In the genomic region with DNA sequence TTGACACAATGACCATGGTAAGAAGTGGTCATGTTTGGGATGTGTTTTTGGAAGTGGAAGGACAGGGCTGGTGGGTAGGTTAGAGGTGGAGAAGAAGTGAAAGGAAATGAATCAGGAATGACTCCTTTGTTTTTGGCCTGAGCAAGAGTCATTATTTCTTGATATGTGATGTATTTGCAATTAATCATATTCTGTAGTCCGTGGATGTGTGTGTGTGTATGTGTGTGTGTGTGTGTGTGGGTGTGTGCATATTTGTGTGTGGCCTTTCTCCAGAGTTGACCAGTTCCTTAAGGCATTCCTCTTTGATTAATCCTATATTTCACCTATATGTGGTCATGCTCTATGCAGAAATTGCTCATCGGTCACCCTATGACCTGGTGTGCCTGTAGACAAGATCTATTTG, we compare ENCODE assay signal across 11 cellular contexts.
DNase-seq lines count a peak whose midpoint lies in the region; ATAC-seq and TF ChIP-seq lines count a peak whose summit lies in the region.
"Had no signal": no experiment of that assay in that cellular context is flagged by ENCODE, and none has a peak within 500 bp of the region (broad histone marks: within the 10 kb centered on the region; RNA-seq: fewer than 3 reads in every experiment).

No MANE protein-coding gene starts in this region.

- intact Hi-C loops in mucosa of descending colon (cut with DNase I, micrococcal nuclease) = no loop called here

- ATAC-seq in mucosa of descending colon (no peak), HG03521 (IDR thresholded peaks at IDR 0.05; ENCODE audit: unreplicated experiment) (no peak)
- ATAC-seq: activated naive CD4-positive, alpha-beta T cell treated with anti-CD3 and anti-CD28 coated beads, Interleukin-2, amount 50 U/mL, for 72 hours had no signal

- H3K4me1 ChIP-seq in skeletal muscle satellite cell (ENCODE audit: control insufficient read depth, insufficient read depth, low read length) (peaks cover 44% of the 10 kb centered on the region), mucosa of descending colon (ENCODE audit: low read depth) (peaks cover 10% of the 10 kb centered on the region)

- no peaks in the 10 kb centered on the region for H3K27me3 ChIP-seq in skeletal muscle satellite cell (ENCODE audit: control insufficient read depth, insufficient read depth, low read length)

- no peak overlapping the region for H3K27ac ChIP-seq in RWPE1

- H3K36me3 ChIP-seq in skeletal muscle satellite cell (ENCODE audit: insufficient read depth, low read length) (no peaks in the 10 kb centered on the region), mucosa of descending colon (ENCODE audit: low read depth) (no peaks in the 10 kb centered on the region)

- TF ChIP-seq CTCF in RWPE1 (conservative IDR thresholded peaks at IDR 0.05; ENCODE audit: low read depth) (no peak), mucosa of descending colon (IDR thresholded peaks at IDR 0.05) (no peak)

- no peaks in the 10 kb centered on the region for H3K9me3 ChIP-seq in skeletal muscle satellite cell (replicated peaks; ENCODE audit: low read length)
- no peaks in the 10 kb centered on the region for H3K9me3 ChIP-seq in mucosa of descending colon

- peak overlapping the region; percentile 1 for H3K9ac ChIP-seq in skeletal muscle satellite cell (ENCODE audit: low read depth, low read length)

- peak overlapping the region; percentile 54 for H3K4me2 ChIP-seq in skeletal muscle satellite cell (ENCODE audit: low read length)

- POLR2A ChIA-PET in RWPE1 (lab: Yijun Ruan, JAX; ENCODE audit: low non-redundant PET) = no interaction called here

- peak; percentile 22 for DNase-seq in GM03348 (ENCODE audit: low spot score)
- DNase-seq in RWPE1 (ENCODE audit: low spot score) = peak; percentile 65
- peak; percentile 32 for DNase-seq in fibroblast of the conjunctiva (ENCODE audit: low read depth)
- no peak for DNase-seq in mucosa of descending colon
- no peak for DNase-seq in DMS153 (lab: John Stamatoyannopoulos, UW)
- DNase-seq: activated CD8-positive, alpha-beta memory T cell treated with anti-CD3 and anti-CD28 coated beads for 24 hours; NCI-H82; stimulated activated CD4-positive, alpha-beta T cell treated with anti-CD3 and anti-CD28 coated beads, Interleukin-15, amount 100 ng/mL, for 24 hours had no signal

- CTCF ChIA-PET in RWPE1 (lab: Yijun Ruan, JAX) = no interaction called here

- H3K4me3 ChIP-seq in skeletal muscle satellite cell (ENCODE audit: low read length) (peak overlapping the region; percentile 23), mucosa of descending colon (no peak overlapping the region)

Comparison
In these comparisons a context has a peak if more than half of its experiments do, and no peak if none do; other contexts are left out.
1. DNase-seq: peak in GM03348 (single experiment), RWPE1 (single experiment) and fibroblast of the conjunctiva (single experiment); none in mucosa of descending colon (0 of 3) and DMS153 (single experiment).